1 cellular context compared by ENCODE assay signal in genomic region chr11:95245038-95245437, GRCh38.
TF ChIP-seq lines count a peak whose summit lies in the region.

No MANE protein-coding gene starts in this region.

TF ChIP-seq in SK-N-SH, 30 proteins besides CTCF, POLR2A, EP300 and RAD21:
- TF ChIP-seq TCF12 (IDR thresholded peaks at IDR 0.05) = no peak
- no peak for TF ChIP-seq POLR2AphosphoS5 (IDR thresholded peaks at IDR 0.05; ENCODE audit: low read depth, low read length)
- TF ChIP-seq NRF1 (IDR thresholded peaks at IDR 0.05; ENCODE audit: low read depth, low read length) = no peak
- no peak for TF ChIP-seq RCOR1 (IDR thresholded peaks at IDR 0.05; ENCODE audit: low read length)
- TF ChIP-seq FOXM1 (IDR thresholded peaks at IDR 0.05; ENCODE audit: low read depth) = no peak
- TF ChIP-seq GABPA (IDR thresholded peaks at IDR 0.05; ENCODE audit: low read depth) = no peak
- TF ChIP-seq, protein P1, sequence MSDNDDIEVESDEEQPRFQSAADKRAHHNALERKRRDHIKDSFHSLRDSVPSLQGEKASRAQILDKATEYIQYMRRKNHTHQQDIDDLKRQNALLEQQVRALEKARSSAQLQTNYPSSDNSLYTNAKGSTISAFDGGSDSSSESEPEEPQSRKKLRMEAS (IDR thresholded peaks at IDR 0.05; ENCODE audit: low read depth) = no peak
- no peak for TF ChIP-seq FOSL2 (IDR thresholded peaks at IDR 0.05; ENCODE audit: borderline replicate concordance, low read depth)
- TF ChIP-seq ELF1 (IDR thresholded peaks at IDR 0.05) = no peak
- TF ChIP-seq USF2 (IDR thresholded peaks at IDR 0.05; ENCODE audit: borderline replicate concordance, low read depth, low read length) = no peak
- no peak for TF ChIP-seq CHD2 (IDR thresholded peaks at IDR 0.05; ENCODE audit: low read length, partially characterized antibody)
- no peak for TF ChIP-seq RXRA (IDR thresholded peaks at IDR 0.05; ENCODE audit: borderline replicate concordance, low read depth)
